ENCODE assay signal across 15 cellular contexts in genomic region chr15:82297546-82297945, GRCh38.
"Had no signal": no experiment of that assay in that cellular context is flagged by ENCODE, and none has a peak within 500 bp of the region (broad histone marks: within the 10 kb centered on the region; RNA-seq: fewer than 3 reads in every experiment).

No MANE protein-coding gene starts in this region.

- H3K27ac Mint-ChIP-seq: activated T-cell treated with anti-CD3 and anti-CD28 coated beads, Interleukin-2, amount 50 U/mL, for 72 hours; brain; dendritic cell treated with granulocyte-macrophage colony-stimulating factor and Interleukin-4, amounts not matched to agents 40 ng/mL and 50 ng/mL, for 4 days; nephron; T-helper 2 cell treated with Interferon-gamma antibody and Interleukin-4, amounts not matched to agents 5 μg/mL and 100 μg/mL, for 36 hours had no signal

- H3K4me3 Mint-ChIP-seq: brain; dendritic cell treated with granulocyte-macrophage colony-stimulating factor and Interleukin-4, amounts not matched to agents 40 ng/mL and 50 ng/mL, for 4 days; nephron; T-helper 2 cell treated with Interferon-gamma antibody and Interleukin-4, amounts not matched to agents 5 μg/mL and 100 μg/mL, for 36 hours had no signal

- H3K9me3 Mint-ChIP-seq: activated T-cell treated with anti-CD3 and anti-CD28 coated beads, Interleukin-2, amount 50 U/mL, for 72 hours; brain; dendritic cell treated with granulocyte-macrophage colony-stimulating factor and Interleukin-4, amounts not matched to agents 40 ng/mL and 50 ng/mL, for 4 days; effector memory CD8-positive, alpha-beta T cell; nephron; T-helper 2 cell treated with Interferon-gamma antibody and Interleukin-4, amounts not matched to agents 5 μg/mL and 100 μg/mL, for 36 hours had no signal

- H3K36me3 Mint-ChIP-seq: brain had no signal

- H3K4me1 Mint-ChIP-seq: nephron had no signal

- H3K27me3 Mint-ChIP-seq: effector memory CD8-positive, alpha-beta T cell had no signal

- DNase-seq: activated CD4-positive, alpha-beta T cell treated with anti-CD3 and anti-CD28 coated beads, Interleukin-2, amount 50 U/mL, for 4 hours; activated naive CD4-positive, alpha-beta T cell treated with Interleukin-2 at 50 U/mL for 16 hours; activated T-cell treated with anti-CD3 and anti-CD28 coated beads, Interleukin-2, amount 50 U/mL, for 72 hours; amygdala; cerebellar nuclear complex; effector memory CD8-positive, alpha-beta T cell; midbrain; stimulated activated CD4-positive, alpha-beta T cell treated with anti-CD3 and anti-CD28 coated beads, Interleukin-2, amount 100 ng/mL, for 24 hours; stimulated activated naive CD4-positive, alpha-beta T cell treated with Interleukin-2 at 50 U/mL for 16 hours; trophoblast cell had no signal

- ATAC-seq: sciatic nerve had no signal
